ENCODE assay signal across 8 cellular contexts in the genomic region with DNA sequence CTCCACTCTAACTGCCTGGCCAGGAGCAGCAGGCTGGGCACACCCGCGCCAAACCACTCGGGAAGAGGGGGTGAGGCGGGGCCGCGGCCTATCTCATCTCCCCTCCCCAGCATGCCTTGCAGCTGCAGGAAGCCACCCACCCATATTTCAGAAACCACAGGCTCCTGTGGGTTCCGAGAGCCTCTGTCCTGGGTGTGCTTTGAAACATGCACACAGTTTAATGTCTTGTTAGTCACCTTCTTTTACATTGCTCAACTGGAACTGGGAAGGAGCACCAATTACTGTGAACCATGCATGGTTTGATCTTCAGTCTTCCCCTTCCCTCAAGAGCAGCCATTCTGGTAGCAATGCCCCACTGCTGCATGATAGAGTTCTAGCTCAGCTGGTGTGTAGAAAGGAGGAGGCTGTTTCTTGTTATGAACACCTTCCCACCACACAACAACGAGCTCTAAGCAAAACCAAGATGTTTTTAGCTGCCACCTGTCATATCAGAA. TPM values are rescaled to one million over a fixed set of nuclear protein-coding genes. Genes with fewer than 3 reads are reported as not detected.
DNase-seq lines count a peak whose midpoint lies in the region; ATAC-seq and TF ChIP-seq lines count a peak whose summit lies in the region.

No MANE protein-coding gene starts in this region.

- H3K27me3 ChIP-seq in effector memory CD4-positive, alpha-beta T cell (replicated peaks; ENCODE audit: control insufficient read depth, insufficient read depth, low read length, poor library complexity, severe bottlenecking), result no peaks in the 10 kb centered on the region

- DNase-seq in activated B cell treated with CpG ODN at 0.5 μM for 24 hours (no peak), MCF 10A (ENCODE audit: unreplicated experiment) (no peak), NCI-H1694 (lab: John Stamatoyannopoulos, UW) (no peak), hepatic stellate cell (ENCODE audit: low spot score) (no peak)
- DNase-seq in effector memory CD4-positive, alpha-beta T cell, result peak; percentile 51 to 69 (median 57)
- peak; percentile 53 for DNase-seq in stimulated activated CD8-positive, alpha-beta memory T cell treated with anti-CD3 and anti-CD28 coated beads, Interleukin-7, amount 100 ng/mL, for 24 hours (ENCODE audit: low read depth)

- H3K4me3 Mint-ChIP-seq in activated B cell treated with CpG ODN at 0.5 μM for 24 hours, result peak overlapping the region; percentile 78
- no peak overlapping the region for H3K4me3 Mint-ChIP-seq in MCF 10A (ENCODE audit: unreplicated experiment)

- H3K27me3 Mint-ChIP-seq in activated B cell treated with CpG ODN at 0.5 μM for 24 hours, result no peaks in the 10 kb centered on the region
- H3K27me3 Mint-ChIP-seq in MCF 10A (ENCODE audit: insufficient read depth, unreplicated experiment), result peaks cover 38% of the 10 kb centered on the region

- no TSS peak for BruUV-seq in MCF 10A (replicated peaks; lab: Mats Ljungman, UMichigan)

- intact Hi-C loops in activated B cell treated with CpG ODN at 0.5 μM for 24 hours (cut with micrococcal nuclease), result loop anchor here (2.0 to 5.0 kb wide), 5 partner anchors 14 to 145 kb away; no protein-coding TSS in a partner anchor
- intact Hi-C loops in MCF 10A (cut with micrococcal nuclease), result no loop called here

- H3K27ac Mint-ChIP-seq in activated B cell treated with CpG ODN at 0.5 μM for 24 hours (peak overlapping the region; percentile 87), MCF 10A (ENCODE audit: low read depth, unreplicated experiment) (no peak overlapping the region)

- ATAC-seq in GM19397 (IDR thresholded peaks at IDR 0.05; ENCODE audit: unreplicated experiment) (peak; percentile 48), HG03439 (IDR thresholded peaks at IDR 0.05; ENCODE audit: unreplicated experiment) (peak; percentile 37), activated B cell treated with CpG ODN at 0.5 μM for 24 hours (ENCODE audit: low read depth) (peak; percentile 66)

- H3K36me3 Mint-ChIP-seq in activated B cell treated with CpG ODN at 0.5 μM for 24 hours (ENCODE audit: low read depth) (no peaks in the 10 kb centered on the region), MCF 10A (ENCODE audit: insufficient read depth, unreplicated experiment) (peaks cover 8% of the 10 kb centered on the region)

- POLR2A ChIA-PET in activated B cell treated with CpG ODN at 0.5 μM for 24 hours (lab: Charles Lee), result interaction anchor here (0.6 to 15.2 kb wide), 20 partner anchors 8 to 151 kb away, joined by 3 to 257 read pairs (median 6); a partner anchor contains a TSS
- POLR2A ChIA-PET in MCF 10A (lab: Yijun Ruan, JAX), result no interaction called here

- H3K27ac ChIP-seq in effector memory CD4-positive, alpha-beta T cell (ENCODE audit: insufficient read depth, low read length, poor library complexity, severe bottlenecking), result peak overlapping the region; percentile 60

- H3K4me1 Mint-ChIP-seq in activated B cell treated with CpG ODN at 0.5 μM for 24 hours, result peaks cover 99% of the 10 kb centered on the region
- H3K4me1 Mint-ChIP-seq in MCF 10A (ENCODE audit: insufficient read depth, unreplicated experiment), result peaks cover 9% of the 10 kb centered on the region

- H3K36me3 ChIP-seq in effector memory CD4-positive, alpha-beta T cell (ENCODE audit: control insufficient read depth, insufficient read depth, low read length), result no peaks in the 10 kb centered on the region

- peak overlapping the region; percentile 3 for H3K4me3 ChIP-seq in effector memory CD4-positive, alpha-beta T cell (ENCODE audit: insufficient read depth, low read depth, low read length, poor library complexity, severe bottlenecking)

- peaks cover 88% of the 10 kb centered on the region for H3K4me1 ChIP-seq in effector memory CD4-positive, alpha-beta T cell (ENCODE audit: control insufficient read depth, insufficient read depth, low read length, poor library complexity, severe bottlenecking)

- TF ChIP-seq CTCF in activated B cell treated with CpG ODN at 0.5 μM for 24 hours (IDR thresholded peaks at IDR 0.05) (no peak), MCF 10A (IDR thresholded peaks at IDR 0.05; ENCODE audit: unreplicated experiment) (no peak)

- no peaks in the 10 kb centered on the region for H3K9me3 ChIP-seq in effector memory CD4-positive, alpha-beta T cell (ENCODE audit: control insufficient read depth, low read length)

- CTCF ChIA-PET in activated B cell treated with CpG ODN at 0.5 μM for 24 hours (lab: Charles Lee), result interaction anchor here (1.0 to 2.4 kb wide), 5 partner anchors 48 to 151 kb away, joined by 3 to 13 read pairs (median 6); no protein-coding TSS in a partner anchor
- CTCF ChIA-PET in MCF 10A (lab: Yijun Ruan, JAX), result interaction anchor here (0.7 to 1.0 kb wide), 2 partner anchors 95 to 151 kb away, joined by 3 read pairs; no protein-coding TSS in a partner anchor

- H3K9me3 Mint-ChIP-seq in activated B cell treated with CpG ODN at 0.5 μM for 24 hours (peaks cover 3% of the 10 kb centered on the region), MCF 10A (ENCODE audit: unreplicated experiment) (no peaks in the 10 kb centered on the region)

RNA-seq across cellular contexts. Expression of a gene that starts 37.6 kb away (rescaled TPM):
- 301 and 325 TPM in 2 replicates for total RNA-seq in activated B cell treated with CpG ODN at 0.5 μM for 24 hours
- not detected in 2 replicates for total RNA-seq in MCF 10A (2022)

Comparison
In these comparisons a context has a peak if more than half of its experiments do, and no peak if none do; other contexts are left out.
1. DNase-seq: peak in effector memory CD4-positive, alpha-beta T cell (3 of 3) and stimulated activated CD8-positive, alpha-beta memory T cell treated with anti-CD3 and anti-CD28 coated beads, Interleukin-7, amount 100 ng/mL, for 24 hours (single experiment); none in activated B cell treated with CpG ODN at 0.5 μM for 24 hours (single experiment), MCF 10A (single experiment), NCI-H1694 (single experiment) and hepatic stellate cell (single experiment).
2. RNA of a gene that starts 37.6 kb away (total RNA-seq): 301 to 325 TPM in activated B cell treated with CpG ODN at 0.5 μM for 24 hours; not detected in MCF 10A; every median in the first group is over 100 times any median in the second.
3. Peak in every context shown above with its lines, with median percentiles within 50 percentile points of each other: ATAC-seq.